ENCODE assay signal across 8 cellular contexts in genomic region chrX:54808605-54809483, GRCh38. TPM values are rescaled to one million over a fixed set of nuclear protein-coding genes. Genes with fewer than 3 reads are reported as not detected.
DNase-seq lines count a peak whose midpoint lies in the region; ATAC-seq, FAIRE-seq and TF ChIP-seq lines count a peak whose summit lies in the region.

No MANE protein-coding gene starts in this region.

- H3K27ac Mint-ChIP-seq in T-helper 2 cell treated with Interferon-gamma antibody and Interleukin-4, amounts not matched to agents 5 μg/mL and 100 μg/mL, for 36 hours, result peak overlapping the region; percentile 85
- peak overlapping the region; percentile 98 for H3K27ac Mint-ChIP-seq in astrocyte (ENCODE audit: unreplicated experiment)

- H4K20me1 ChIP-seq in astrocyte (ENCODE audit: insufficient read depth, low read length), result peaks cover 36% of the 10 kb centered on the region

- H3K4me1 Mint-ChIP-seq in T-helper 2 cell treated with Interferon-gamma antibody and Interleukin-4, amounts not matched to agents 5 μg/mL and 100 μg/mL, for 36 hours (ENCODE audit: low read depth), result peaks cover 13% of the 10 kb centered on the region
- H3K4me1 Mint-ChIP-seq in astrocyte (ENCODE audit: low read depth, unreplicated experiment), result peaks cover 18% of the 10 kb centered on the region

- peak overlapping the region; percentile 99 for H3K4me2 ChIP-seq in astrocyte (ENCODE audit: low read length)

- peaks cover 16% of the 10 kb centered on the region for H3K36me3 Mint-ChIP-seq in T-helper 2 cell treated with Interferon-gamma antibody and Interleukin-4, amounts not matched to agents 5 μg/mL and 100 μg/mL, for 36 hours (ENCODE audit: low read depth)
- peaks cover 6% of the 10 kb centered on the region for H3K36me3 Mint-ChIP-seq in astrocyte (ENCODE audit: low read depth, unreplicated experiment)

- peak overlapping the region; percentile 91 for H3K4me3 ChIP-seq in astrocyte (ENCODE audit: insufficient read depth, low read depth, low read length)
- peak overlapping the region; percentile 64 for H3K4me3 ChIP-seq in right cardiac atrium (ENCODE audit: low read length)
- peak overlapping the region; percentile 82 for H3K4me3 ChIP-seq in psoas muscle

- no peaks in the 10 kb centered on the region for H3K9me3 Mint-ChIP-seq in T-helper 2 cell treated with Interferon-gamma antibody and Interleukin-4, amounts not matched to agents 5 μg/mL and 100 μg/mL, for 36 hours
- H3K9me3 Mint-ChIP-seq in astrocyte (ENCODE audit: unreplicated experiment), result no peaks in the 10 kb centered on the region

- H3K4me3 Mint-ChIP-seq in T-helper 2 cell treated with Interferon-gamma antibody and Interleukin-4, amounts not matched to agents 5 μg/mL and 100 μg/mL, for 36 hours, result peak overlapping the region; percentile 93
- peak overlapping the region; percentile 98 for H3K4me3 Mint-ChIP-seq in astrocyte (ENCODE audit: unreplicated experiment)

- H3K27ac ChIP-seq in astrocyte (ENCODE audit: low read depth, low read length) (peak overlapping the region; percentile 84), right cardiac atrium (ENCODE audit: low read length) (peak overlapping the region; percentile 87), psoas muscle (peak overlapping the region; percentile 84)

- H3K9me3 ChIP-seq in astrocyte (ENCODE audit: insufficient read depth, low read depth, low read length) (no peaks in the 10 kb centered on the region), right cardiac atrium (ENCODE audit: control insufficient read depth, low read length) (no peaks in the 10 kb centered on the region), psoas muscle (no peaks in the 10 kb centered on the region)

- H3K4me1 ChIP-seq in astrocyte (ENCODE audit: insufficient read depth, low read length) (peaks cover 18% of the 10 kb centered on the region), right cardiac atrium (ENCODE audit: control insufficient read depth, insufficient read depth, low read length) (peaks cover 2% of the 10 kb centered on the region), psoas muscle (peaks cover 8% of the 10 kb centered on the region)

- FAIRE-seq in astrocyte (lab: Jason Lieb, UNC) (peak; percentile 100), urothelium cell line (lab: Jason Lieb, UNC) (peak; percentile 92)

- TF ChIP-seq CTCF in astrocyte (IDR thresholded peaks at IDR 0.05; ENCODE audit: insufficient read depth, low read depth, low read length), result no peak
- no peak for TF ChIP-seq CTCF in psoas muscle (IDR thresholded peaks at IDR 0.05)

- peak overlapping the region; percentile 84 for H2AFZ ChIP-seq in astrocyte (ENCODE audit: low read depth, low read length)

- peaks cover 22% of the 10 kb centered on the region for H3K27me3 Mint-ChIP-seq in T-helper 2 cell treated with Interferon-gamma antibody and Interleukin-4, amounts not matched to agents 5 μg/mL and 100 μg/mL, for 36 hours (ENCODE audit: low read depth)
- H3K27me3 Mint-ChIP-seq in astrocyte (ENCODE audit: low read depth, unreplicated experiment), result no peaks in the 10 kb centered on the region

- ATAC-seq in GM18498 (IDR thresholded peaks at IDR 0.05; ENCODE audit: unreplicated experiment) (peak; percentile 94), HG02943 (IDR thresholded peaks at IDR 0.05; ENCODE audit: low read depth, unreplicated experiment) (peak; percentile 81), right cardiac atrium (peak; percentile 94 to 96), psoas muscle (peak; percentile 88 to 94 (median 92))

- intact Hi-C loops in right cardiac atrium (cut with DNase I), result no loop called here
- intact Hi-C loops in psoas muscle (cut with DNase I), result no loop called here

- H3K79me2 ChIP-seq in astrocyte (ENCODE audit: insufficient read depth, low read length), result peaks cover 32% of the 10 kb centered on the region

- H3K27me3 ChIP-seq in astrocyte (ENCODE audit: insufficient read depth, low read length) (no peaks in the 10 kb centered on the region), right cardiac atrium (ENCODE audit: control insufficient read depth, insufficient read depth) (no peaks in the 10 kb centered on the region), psoas muscle (ENCODE audit: insufficient read depth in 3 of 3, low read length in 2 of 3) (no peaks in the 10 kb centered on the region)

- DNase-seq in NCI-H187 (lab: John Stamatoyannopoulos, UW) (peak; percentile 68 to 77), astrocyte (ENCODE audit: low read depth) (peak; percentile 84), right cardiac atrium (peak; percentile 94 to 97 (median 96)), psoas muscle (peak; percentile 91 to 96), urothelium cell line (ENCODE audit: low spot score) (peak; percentile 97)
- peak; percentile 90 for DNase-seq in T-helper 2 cell treated with Interferon-gamma antibody and Interleukin-4, amounts not matched to agents 5 μg/mL and 100 μg/mL, for 36 hours (ENCODE audit: low spot score)

- 2% methylated on average over 38 of the region's 38 CpGs for WGBS in right cardiac atrium
- 3 to 29% (median 5%) methylated on average over 22 to 38 of the region's 38 CpGs for WGBS in psoas muscle, 3 donors

- peak overlapping the region; percentile 97 for H3K9ac ChIP-seq in astrocyte (ENCODE audit: low read length)

- H3K36me3 ChIP-seq in astrocyte (ENCODE audit: insufficient read depth, low read length), result peaks cover 13% of the 10 kb centered on the region
- H3K36me3 ChIP-seq in psoas muscle (ENCODE audit: insufficient read depth in 1 of 2, low read depth in 1 of 2), result peaks cover 0 to 42% of the 10 kb centered on the region in 2 donors

RNA-seq across cellular contexts. Expression of gene MAGED2, which starts 1.3 kb away (rescaled TPM):
- 498 and 502 TPM in 2 replicates for total RNA-seq in astrocyte
- total RNA-seq in right cardiac atrium, result 100 to 1,000 TPM in 3 of 4 donors, 10 to 100 TPM in 1; 97.3 to 134 (median 111) TPM
- polyA plus RNA-seq in right cardiac atrium, result 115 TPM
- 10 to 100 TPM; 31.9 to 95.6 (median 58.2) TPM for total RNA-seq in psoas muscle
- 10 to 100 TPM; 50.8 to 61.5 (median 51.6) TPM for polyA plus RNA-seq in psoas muscle

RNA-seq across cellular contexts. Expression of gene ITIH6, which starts 10.8 kb away (rescaled TPM):
- total RNA-seq in astrocyte (not detected in 2 replicates), right cardiac atrium (not detected), psoas muscle (under 1 TPM in 1 of 4 donors, not detected in 3; 0.06 TPM)
- polyA plus RNA-seq in right cardiac atrium (not detected), psoas muscle (under 1 TPM in 1 of 3 donors, not detected in 2; 0.01 TPM)

Comparison
In these comparisons a context has a peak if more than half of its experiments do, and no peak if none do; other contexts are left out.
1. Peak in every context shown above with its lines: DNase-seq, ATAC-seq, H3K4me3 ChIP-seq and H3K27ac ChIP-seq.